Comparison of ENCODE assay signal across 24 cellular contexts in the genomic region with DNA sequence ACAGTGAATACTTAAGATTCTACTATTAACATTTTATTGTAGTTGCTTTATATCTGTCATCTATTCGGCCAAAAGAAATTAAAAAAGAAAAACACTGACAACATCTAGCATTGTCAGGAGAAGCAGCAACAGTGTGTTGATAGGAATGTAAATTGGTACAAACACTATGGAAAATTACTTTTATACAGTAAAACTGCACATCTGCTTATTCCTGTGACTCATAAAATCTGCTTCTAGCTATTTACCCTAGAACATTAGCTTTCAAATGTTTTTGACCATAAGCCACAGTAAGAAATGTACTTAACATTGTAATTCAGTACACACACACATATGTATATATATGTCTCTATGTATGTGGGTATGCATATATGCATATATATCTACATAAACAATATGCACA.
"Had no signal": no experiment of that assay in that cellular context is flagged by ENCODE, and none has a peak within 500 bp of the region (broad histone marks: within the 10 kb centered on the region; RNA-seq: fewer than 3 reads in every experiment).

No MANE protein-coding gene starts in this region.

- H3K4me1 Mint-ChIP-seq: activated B cell treated with CpG ODN at 0.5 μM for 24 hours; activated naive CD4-positive, alpha-beta T cell treated with anti-CD3 and anti-CD28 coated beads, Interleukin-2, amount 10 ng/mL, durations not matched to agents 7 days and 5 days; brain; immature natural killer cell; neural crest cell; stimulated activated naive B cell treated with anti-CD40 and anti-IgM and Interleukin-4, amounts not matched to agents 10 μg/mL and 1 μg/mL and 100 μg/mL, for 72 hours had no signal

- DNase-seq: activated B cell treated with CpG ODN at 0.5 μM for 24 hours; activated CD4-positive, alpha-beta T cell treated with anti-CD3 and anti-CD28 coated beads for 4 hours; activated CD4-positive, alpha-beta T cell treated with anti-CD3 and anti-CD28 coated beads, Interleukin-2, amount 50 U/mL, for 48 hours; activated naive CD4-positive, alpha-beta T cell treated with anti-CD3 and anti-CD28 coated beads, Interleukin-2, amount 10 ng/mL, durations not matched to agents 7 days and 5 days; activated T-cell treated with anti-CD3 and anti-CD28 coated beads, Interleukin-2, amount 50 U/mL, for 48 hours; anterior cingulate cortex; caudate nucleus; effector memory CD8-positive, alpha-beta T cell; foreskin melanocyte; immature natural killer cell; kidney glomerular epithelial cell; left lung; naive thymus-derived CD4-positive, alpha-beta T cell; occipital lobe; posterior cingulate gyrus; sigmoid colon; stimulated activated CD4-positive, alpha-beta T cell treated with anti-CD3 and anti-CD28 coated beads, Interleukin-2, amount 100 ng/mL, for 48 hours; stimulated activated CD8-positive, alpha-beta memory T cell treated with anti-CD3 and anti-CD28 coated beads, Interleukin-4, amount 100 ng/mL, for 48 hours; stimulated activated naive B cell treated with anti-CD40 and anti-IgM and Interleukin-4, amounts not matched to agents 10 μg/mL and 1 μg/mL and 100 μg/mL, for 72 hours; testis; trophoblast cell had no signal

- H3K27ac Mint-ChIP-seq: activated B cell treated with CpG ODN at 0.5 μM for 24 hours; activated naive CD4-positive, alpha-beta T cell treated with anti-CD3 and anti-CD28 coated beads, Interleukin-2, amount 10 ng/mL, durations not matched to agents 7 days and 5 days; brain; effector memory CD8-positive, alpha-beta T cell; immature natural killer cell; naive thymus-derived CD4-positive, alpha-beta T cell; stimulated activated naive B cell treated with anti-CD40 and anti-IgM and Interleukin-4, amounts not matched to agents 10 μg/mL and 1 μg/mL and 100 μg/mL, for 72 hours; T-helper 1 cell treated with Interleukin-12 subunit alpha and Interleukin-12 subunit beta and Interleukin-4 antibody, amounts not matched to agents 30 μg/mL and 1 μg/mL, for 36 hours had no signal

- H3K4me3 Mint-ChIP-seq: activated B cell treated with CpG ODN at 0.5 μM for 24 hours; activated naive CD4-positive, alpha-beta T cell treated with anti-CD3 and anti-CD28 coated beads, Interleukin-2, amount 10 ng/mL, durations not matched to agents 7 days and 5 days; brain; effector memory CD8-positive, alpha-beta T cell; immature natural killer cell; naive thymus-derived CD4-positive, alpha-beta T cell; neural crest cell; stimulated activated naive B cell treated with anti-CD40 and anti-IgM and Interleukin-4, amounts not matched to agents 10 μg/mL and 1 μg/mL and 100 μg/mL, for 72 hours; T-helper 1 cell treated with Interleukin-12 subunit alpha and Interleukin-12 subunit beta and Interleukin-4 antibody, amounts not matched to agents 30 μg/mL and 1 μg/mL, for 36 hours had no signal

- H3K9me3 Mint-ChIP-seq: effector memory CD8-positive, alpha-beta T cell; neural crest cell had no signal

- H3K27me3 Mint-ChIP-seq: activated B cell treated with CpG ODN at 0.5 μM for 24 hours; activated naive CD4-positive, alpha-beta T cell treated with anti-CD3 and anti-CD28 coated beads, Interleukin-2, amount 10 ng/mL, durations not matched to agents 7 days and 5 days; brain; effector memory CD8-positive, alpha-beta T cell; naive thymus-derived CD4-positive, alpha-beta T cell; stimulated activated naive B cell treated with anti-CD40 and anti-IgM and Interleukin-4, amounts not matched to agents 10 μg/mL and 1 μg/mL and 100 μg/mL, for 72 hours had no signal

- ATAC-seq: effector memory CD8-positive, alpha-beta T cell; left lung; naive thymus-derived CD4-positive, alpha-beta T cell; stimulated activated naive B cell treated with anti-CD40 and anti-IgM and Interleukin-4, amounts not matched to agents 10 μg/mL and 1 μg/mL and 100 μg/mL, for 72 hours had no signal
